Comparison of ENCODE assay signal across 27 cellular contexts in the genomic region with DNA sequence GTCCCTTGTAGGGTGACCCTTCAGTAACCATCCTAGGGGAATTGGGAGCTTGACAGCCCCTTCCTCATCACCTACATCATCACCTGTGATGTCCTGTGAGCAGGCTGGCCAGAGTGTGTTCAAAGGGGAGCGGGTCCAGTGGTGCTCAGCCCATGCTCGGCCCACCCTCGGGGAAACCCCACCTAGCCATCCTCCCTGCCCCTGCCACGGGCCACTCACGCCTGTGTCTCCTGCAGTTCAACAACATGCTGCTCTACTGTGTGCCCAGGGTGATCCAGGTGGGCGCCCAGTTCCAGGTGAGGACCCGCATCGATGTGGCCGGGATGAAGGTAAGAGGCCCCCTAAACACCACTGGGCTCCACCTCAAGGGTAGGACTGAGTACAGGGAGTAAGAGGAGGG. TPM values are rescaled to one million over a fixed set of nuclear protein-coding genes. Genes with fewer than 3 reads are reported as not detected.
"Had no signal": no experiment of that assay in that cellular context is flagged by ENCODE, and none has a peak within 500 bp of the region (broad histone marks: within the 10 kb centered on the region; RNA-seq: fewer than 3 reads in every experiment).

No MANE protein-coding gene starts in this region.

- H3K9me2 ChIP-seq: SK-N-SH had no signal

- H3K36me3 Mint-ChIP-seq: activated naive CD8-positive, alpha-beta T cell treated with anti-CD3 and anti-CD28 coated beads, Interleukin-2, amount 10 ng/mL, durations not matched to agents 7 days and 5 days had no signal

- H3K9me3 Mint-ChIP-seq: activated naive CD8-positive, alpha-beta T cell treated with anti-CD3 and anti-CD28 coated beads, Interleukin-2, amount 10 ng/mL, durations not matched to agents 7 days and 5 days; activated T-helper 2 cell treated with anti-CD3 and anti-CD28 coated beads, Interferon-gamma antibody, Interleukin-2, Interleukin-4, amounts not matched to agents 10 μg/mL and 5 μg/mL and 100 μg/mL, durations not matched to agents 14 hours and 24 hours and 36 hours had no signal

- H3K36me3 ChIP-seq: adrenal gland, SJCRH30, WERI-Rb-1 had no signal

- ATAC-seq: Panc1 had no signal

- H3K4me3 ChIP-seq: adrenal gland, SJCRH30 had no signal

- H3K4me3 Mint-ChIP-seq: activated naive CD8-positive, alpha-beta T cell treated with anti-CD3 and anti-CD28 coated beads, Interleukin-2, amount 10 ng/mL, durations not matched to agents 7 days and 5 days had no signal

- H3K27ac Mint-ChIP-seq: activated naive CD8-positive, alpha-beta T cell treated with anti-CD3 and anti-CD28 coated beads, Interleukin-2, amount 10 ng/mL, durations not matched to agents 7 days and 5 days; activated T-helper 2 cell treated with anti-CD3 and anti-CD28 coated beads, Interferon-gamma antibody, Interleukin-2, Interleukin-4, amounts not matched to agents 10 μg/mL and 5 μg/mL and 100 μg/mL, durations not matched to agents 14 hours and 24 hours and 36 hours had no signal

- H3K9me3 ChIP-seq: adrenal gland, SJCRH30, SK-N-SH had no signal

- H3K4me2 ChIP-seq: SK-N-SH had no signal

- H3K4me1 ChIP-seq: SJCRH30 had no signal

- H3K27ac ChIP-seq: adrenal gland, RWPE1, SJCRH30, WERI-Rb-1 had no signal

- DNase-seq: activated CD4-positive, alpha-beta T cell treated with anti-CD3 and anti-CD28 coated beads for 48 hours; activated CD4-positive, alpha-beta T cell treated with anti-CD3 and anti-CD28 coated beads, Interleukin-2, amount 50 U/mL, for 4 hours; activated CD4-positive, CD25-positive, alpha-beta regulatory T cell treated with anti-CD3 and anti-CD28 coated beads, Interleukin-2, amount 50 U/mL, for 72 hours; activated naive CD4-positive, alpha-beta T cell treated with anti-CD3 and anti-CD28 coated beads, Interleukin-2, amount 50 U/mL, for 16 hours; activated naive CD8-positive, alpha-beta T cell treated with anti-CD3 and anti-CD28 coated beads, Interleukin-2, amount 10 ng/mL, durations not matched to agents 7 days and 5 days; activated T-cell treated with anti-CD3 and anti-CD28 coated beads for 4 hours; activated T-cell treated with anti-CD3 and anti-CD28 coated beads, Interleukin-2, amount 50 U/mL, for 48 hours; adrenal gland; anterior cingulate cortex; Karpas-422; MM.1S; NCI-H1105; NCI-H1436 treated with DMSO at 0.1 percent for 48 hours; NCI-H187; NCI-H2081; NCI-H510A treated with DMSO at 0.1 percent for 48 hours; NCI-H69; NK-92 treated with Interleukin-12 subunit alpha and Interleukin-12 subunit beta, amount 100 ng/mL, for 24 hours; OCI-M1; Right ventricle myocardium superior; SJCRH30; SK-N-SH; T-helper 1 cell; WERI-Rb-1 had no signal

- H3K27me3 Mint-ChIP-seq: activated naive CD8-positive, alpha-beta T cell treated with anti-CD3 and anti-CD28 coated beads, Interleukin-2, amount 10 ng/mL, durations not matched to agents 7 days and 5 days had no signal

- H3K27me3 ChIP-seq: adrenal gland, SJCRH30 had no signal

RNA-seq across cellular contexts. Expression of gene FGD2, which starts 10.1 kb away (rescaled TPM):
- total RNA-seq: SJCRH30 had no signal
- polyA plus RNA-seq: SK-N-SH had no signal
